ENCODE assay signal across 37 cellular contexts in the genomic region with DNA sequence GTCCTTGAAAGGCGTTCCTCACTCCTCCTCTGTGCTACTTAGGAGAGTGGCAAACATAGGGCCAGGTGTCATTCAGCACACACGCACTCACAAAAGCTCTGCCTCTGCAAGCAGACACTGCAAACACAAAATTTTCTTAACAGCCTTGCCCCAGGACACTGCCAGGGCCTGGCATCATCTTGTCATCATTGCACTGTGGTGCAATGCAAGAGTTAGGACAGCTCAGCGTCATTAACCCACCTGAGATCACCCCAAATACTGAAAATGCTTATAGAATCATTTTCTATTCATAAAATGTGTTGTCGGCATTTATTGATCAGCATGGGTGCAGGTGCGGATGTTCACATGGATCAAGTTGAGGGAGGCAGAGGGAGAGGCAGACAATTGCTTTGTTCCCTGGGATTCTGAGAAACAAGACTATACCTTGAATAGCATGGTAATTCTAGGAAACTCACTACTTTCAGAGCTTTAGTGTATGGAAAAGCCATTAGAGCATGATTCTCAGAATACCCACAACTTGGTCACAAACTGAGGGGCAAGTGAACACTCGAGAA. TPM values are rescaled to one million over a fixed set of nuclear protein-coding genes. Genes with fewer than 3 reads are reported as not detected.
DNase-seq lines count a peak whose midpoint lies in the region; ATAC-seq, FAIRE-seq and TF ChIP-seq lines count a peak whose summit lies in the region.
"Had no signal": no experiment of that assay in that cellular context is flagged by ENCODE, and none has a peak within 500 bp of the region (broad histone marks: within the 10 kb centered on the region; RNA-seq: fewer than 3 reads in every experiment).

No MANE protein-coding gene starts in this region.

- CTCF ChIA-PET in activated CD8-positive, alpha-beta T cell treated with anti-CD3 and anti-CD28 coated beads, Interleukin-2, amount 10 ng/mL, durations not matched to agents 7 days and 5 days (lab: Charles Lee) = interaction anchor here (0.9 to 1.0 kb wide), 2 partner anchors 48 to 49 kb away, joined by 3 read pairs; no protein-coding TSS in a partner anchor

- POLR2A ChIA-PET in activated CD8-positive, alpha-beta T cell treated with anti-CD3 and anti-CD28 coated beads, Interleukin-2, amount 10 ng/mL, durations not matched to agents 7 days and 5 days (lab: Charles Lee) = no interaction called here

- peak overlapping the region; percentile 56 for H3K4me3 Mint-ChIP-seq in activated CD8-positive, alpha-beta T cell treated with anti-CD3 and anti-CD28 coated beads, Interleukin-2, amount 10 ng/mL, durations not matched to agents 7 days and 5 days
- no peak overlapping the region for H3K4me3 Mint-ChIP-seq in type B pancreatic cell
- H3K4me3 Mint-ChIP-seq: CD4-positive, CD25-positive, alpha-beta regulatory T cell; HFFc6; neural crest cell; WTC11 had no signal

- H3K27me3 Mint-ChIP-seq in activated CD8-positive, alpha-beta T cell treated with anti-CD3 and anti-CD28 coated beads, Interleukin-2, amount 10 ng/mL, durations not matched to agents 7 days and 5 days (ENCODE audit: low read depth) = peaks cover 21% of the 10 kb centered on the region
- H3K27me3 Mint-ChIP-seq in type B pancreatic cell = peaks cover 7% of the 10 kb centered on the region

- H3K4me1 Mint-ChIP-seq in activated CD8-positive, alpha-beta T cell treated with anti-CD3 and anti-CD28 coated beads, Interleukin-2, amount 10 ng/mL, durations not matched to agents 7 days and 5 days (ENCODE audit: low read depth) = peaks cover 40% of the 10 kb centered on the region
- no peaks in the 10 kb centered on the region for H3K4me1 Mint-ChIP-seq in type B pancreatic cell (ENCODE audit: unreplicated experiment)
- H3K4me1 Mint-ChIP-seq: neural crest cell had no signal

- no peaks in the 10 kb centered on the region for H3K36me3 ChIP-seq in KOPT-K1 (ENCODE audit: insufficient read depth, low read length)
- no peaks in the 10 kb centered on the region for H3K36me3 ChIP-seq in pancreas
- H3K36me3 ChIP-seq: vagina had no signal

- peaks cover 4 to 16% (median 11%) of the 10 kb centered on the region in 3 donors for H3K4me1 ChIP-seq in pancreas
- H3K4me1 ChIP-seq: parathyroid adenoma, testis, vagina had no signal

- H3K4me3 ChIP-seq in pancreas = no peak overlapping the region
- H3K4me3 ChIP-seq: coronary artery, GM12878, testis, vagina had no signal

- no peak for FAIRE-seq in pancreas (lab: Jason Lieb, UNC)
- FAIRE-seq: D721Med, GM12878, GM19239, small intestine had no signal

- H3K9me3 Mint-ChIP-seq in activated CD8-positive, alpha-beta T cell treated with anti-CD3 and anti-CD28 coated beads, Interleukin-2, amount 10 ng/mL, durations not matched to agents 7 days and 5 days (ENCODE audit: insufficient read depth) = peaks cover 12% of the 10 kb centered on the region
- H3K9me3 Mint-ChIP-seq in type B pancreatic cell = peaks cover 6% of the 10 kb centered on the region
- H3K9me3 Mint-ChIP-seq: HFFc6 had no signal

- DNase-seq in activated CD4-positive, CD25-positive, alpha-beta regulatory T cell treated with anti-CD3 and anti-CD28 coated beads, Interleukin-2, amount 50 U/mL, for 72 hours = no peak
- peak; percentile 68 for DNase-seq in activated CD8-positive, alpha-beta T cell treated with anti-CD3 and anti-CD28 coated beads, Interleukin-2, amount 10 ng/mL, durations not matched to agents 7 days and 5 days
- DNase-seq in pancreas (peak in 1 of 6 donors; percentile 56), type B pancreatic cell (ENCODE audit: extremely low spot score, unreplicated experiment) (no peak), NCI-H2171 treated with DMSO at 0.1 percent for 48 hours (lab: John Stamatoyannopoulos, UW) (no peak)
- DNase-seq: activated effector memory CD4-positive, alpha-beta T cell treated with anti-CD3 and anti-CD28 coated beads, Interleukin-2, amount 50 U/mL, for 16 hours; AML-193; caudate nucleus; effector memory CD4-positive, alpha-beta T cell; GOT3; HFFc6; hippocampal formation; left colon; mammary epithelial cell; NCI-H1092; NCI-H1694; NCI-H524; SHP77; small intestine; stimulated activated naive CD4-positive, alpha-beta T cell; testis had no signal

- intact Hi-C loops in pancreas (cut with DNase I) = no loop called here

- no peaks in the 10 kb centered on the region for H3K27me3 ChIP-seq in pancreas
- H3K27me3 ChIP-seq: testis, vagina had no signal

- peaks cover 19% of the 10 kb centered on the region for H3K36me3 Mint-ChIP-seq in activated CD8-positive, alpha-beta T cell treated with anti-CD3 and anti-CD28 coated beads, Interleukin-2, amount 10 ng/mL, durations not matched to agents 7 days and 5 days (ENCODE audit: low read depth)
- no peaks in the 10 kb centered on the region for H3K36me3 Mint-ChIP-seq in type B pancreatic cell
- H3K36me3 Mint-ChIP-seq: WTC11 had no signal

- H3K27ac Mint-ChIP-seq in activated CD8-positive, alpha-beta T cell treated with anti-CD3 and anti-CD28 coated beads, Interleukin-2, amount 10 ng/mL, durations not matched to agents 7 days and 5 days = peak overlapping the region; percentile 78
- no peak overlapping the region for H3K27ac Mint-ChIP-seq in type B pancreatic cell
- H3K27ac Mint-ChIP-seq: CD4-positive, CD25-positive, alpha-beta regulatory T cell; HFFc6; WTC11 had no signal

- ATAC-seq in activated CD4-positive, CD25-positive, alpha-beta regulatory T cell treated with anti-CD3 and anti-CD28 coated beads, Interleukin-2, amount 50 U/mL, for 24 hours = peak; percentile 32 to 33
- ATAC-seq in activated CD8-positive, alpha-beta T cell treated with anti-CD3 and anti-CD28 coated beads, Interleukin-2, amount 10 ng/mL, durations not matched to agents 7 days and 5 days = peak; percentile 83
- peak; percentile 56 to 79 (median 68) for ATAC-seq in pancreas
- no peak for ATAC-seq in HG02678 (IDR thresholded peaks at IDR 0.05; ENCODE audit: unreplicated experiment)
- ATAC-seq: GM12878, left colon, Panc1, WTC11 had no signal

- TF ChIP-seq CTCF in pancreas (IDR thresholded peaks at IDR 0.05) (no peak), type B pancreatic cell (conservative IDR thresholded peaks at IDR 0.05) (no peak)

- H3K27ac ChIP-seq in KOPT-K1 (ENCODE audit: low read depth, low read length, poor library complexity, severe bottlenecking) = peak overlapping the region; percentile 79
- peak overlapping the region in 3 of 4 donors; percentile 3 to 63 (median 33) for H3K27ac ChIP-seq in pancreas
- H3K27ac ChIP-seq: coronary artery, epithelial cell of prostate, parathyroid adenoma, testis, vagina had no signal

- 14 to 19% methylated on average over 6 of the region's 6 CpGs for WGBS in pancreas, 2 donors

- H3K9me3 ChIP-seq in KOPT-K1 (ENCODE audit: insufficient read depth, low read length, poor library complexity, severe bottlenecking) = peaks cover 7% of the 10 kb centered on the region
- no peaks in the 10 kb centered on the region for H3K9me3 ChIP-seq in pancreas
- H3K9me3 ChIP-seq: testis, vagina had no signal

RNA-seq across cellular contexts. Expression of a gene that starts 3.0 kb away (rescaled TPM):
- not detected for total RNA-seq in activated CD8-positive, alpha-beta T cell treated with anti-CD3 and anti-CD28 coated beads, Interleukin-2, amount 10 ng/mL, durations not matched to agents 7 days and 5 days
- total RNA-seq in pancreas (not detected), type B pancreatic cell (ENCODE audit: low replicate concordance) (not detected in 2 replicates)
- polyA plus RNA-seq in pancreas = not detected
- total RNA-seq: A673; CD4-positive, CD25-positive, alpha-beta regulatory T cell; GM12878; HFFc6; left colon; M059J; mammary epithelial cell; neural crest cell; vagina; WTC11 had no signal
- polyA plus RNA-seq: CD4-positive, CD25-positive, alpha-beta regulatory T cell; GM12878; mammary epithelial cell; small intestine had no signal
